Comparison of ENCODE assay signal across 13 cellular contexts in genomic region chr16:3696425-3697218, GRCh38. TPM values are rescaled to one million over a fixed set of nuclear protein-coding genes. Genes with fewer than 3 reads are reported as not detected.
DNase-seq lines count a peak whose midpoint lies in the region; ATAC-seq and TF ChIP-seq lines count a peak whose summit lies in the region.
"Had no signal": no experiment of that assay in that cellular context is flagged by ENCODE, and none has a peak within 500 bp of the region (broad histone marks: within the 10 kb centered on the region; RNA-seq: fewer than 3 reads in every experiment).

No MANE protein-coding gene starts in this region.

- intact Hi-C loops in A673 (cut with micrococcal nuclease; ENCODE audit: unreplicated experiment), result loop anchor here (10.0 kb wide), 2 partner anchors 178 to 558 kb away; no protein-coding TSS in a partner anchor

- BruUV-seq in A673 (replicated peaks; lab: Mats Ljungman, UMichigan), result no TSS peak

- DNase-seq in A673 (ENCODE audit: low spot score) (peak; percentile 54), LHCN-M2 (ENCODE audit: low read depth) (peak; percentile 61), brain microvascular endothelial cell (peak; percentile 76), left lobe of liver (ENCODE audit: low spot score) (no peak), cortex of kidney (lab: John Stamatoyannopoulos, UW) (no peak)
- DNase-seq in activated CD4-positive, alpha-beta T cell treated with anti-CD3 and anti-CD28 coated beads for 48 hours, result no peak
- DNase-seq: activated B cell treated with CpG ODN at 0.5 μM for 24 hours; activated naive CD8-positive, alpha-beta T cell treated with anti-CD3 and anti-CD28 coated beads, Interleukin-2, amount 10 ng/mL, durations not matched to agents 7 days and 5 days; heart right ventricle; ovary had no signal

- H3K27ac ChIP-seq in A673 (ENCODE audit: low read depth, low read length, poor library complexity, severe bottlenecking), result peak overlapping the region; percentile 49
- H3K27ac ChIP-seq in brain microvascular endothelial cell, result peak overlapping the region; percentile 62

- in situ Hi-C loops in brain microvascular endothelial cell (cut with HindIII; ENCODE audit: low pct_ligation_motif_present, low sequenced_read_pairs), result no loop called here

- H3K27me3 ChIP-seq in A673 (replicated peaks; ENCODE audit: insufficient read depth, low read depth, low read length, poor library complexity) (no peaks in the 10 kb centered on the region), brain microvascular endothelial cell (replicated peaks) (no peaks in the 10 kb centered on the region)
- H3K27me3 ChIP-seq: heart right ventricle, ovary had no signal

- CTCF ChIA-PET in A673 (lab: Charles Lee), result interaction anchor here (0.8 kb wide), 1 partner anchor 12 kb away, joined by 4 read pairs; no protein-coding TSS in a partner anchor

- H3K4me3 ChIP-seq in A673 (ENCODE audit: low read depth, low read length, poor library complexity, severe bottlenecking) (no peak overlapping the region), brain microvascular endothelial cell (ENCODE audit: low read depth, low read length) (no peak overlapping the region)
- H3K4me3 ChIP-seq: heart right ventricle, ovary had no signal

- peak; percentile 67 for ATAC-seq in left lobe of liver
- ATAC-seq in GM19328 (IDR thresholded peaks at IDR 0.05; ENCODE audit: unreplicated experiment), result no peak
- no peak for ATAC-seq in GM18873 (IDR thresholded peaks at IDR 0.05; ENCODE audit: low FRiP score, unreplicated experiment)
- ATAC-seq: HCT116 had no signal

- no peak for TF ChIP-seq CTCF in A673 (conservative IDR thresholded peaks at IDR 0.05; ENCODE audit: low read depth, low read length)
- TF ChIP-seq CTCF in brain microvascular endothelial cell (IDR thresholded peaks at IDR 0.05; ENCODE audit: low read depth, low read length, missing control alignments), result no peak

- peaks cover 8% of the 10 kb centered on the region for H3K36me3 ChIP-seq in A673 (ENCODE audit: insufficient read depth, low read length, poor library complexity, severe bottlenecking)
- H3K36me3 ChIP-seq in brain microvascular endothelial cell (replicated peaks), result no peaks in the 10 kb centered on the region
- H3K36me3 ChIP-seq: ovary had no signal

- no peaks in the 10 kb centered on the region for H3K4me1 ChIP-seq in A673 (ENCODE audit: insufficient read depth, low read length, poor library complexity, severe bottlenecking)

- H3K9me3 ChIP-seq in A673 (ENCODE audit: low read depth, low read length, poor library complexity, severe bottlenecking), result no peaks in the 10 kb centered on the region
- H3K9me3 ChIP-seq: heart right ventricle, ovary had no signal

- POLR2A ChIA-PET in A673 (lab: Charles Lee; ENCODE audit: low non-redundant PET), result no interaction called here

RNA-seq across cellular contexts. Expression of gene TRAP1, which starts 20.7 kb away (rescaled TPM):
- total RNA-seq in A673 (2021) (280 and 300 TPM in 2 replicates), LHCN-M2 (2014; rRNA removed) (56.0 and 63.1 TPM in 2 replicates), left lobe of liver (154 TPM)
- polyA plus RNA-seq in LHCN-M2 (2012), result 69.3 TPM

RNA-seq across cellular contexts. Expression of gene DNASE1, which starts 42.1 kb away (rescaled TPM):
- total RNA-seq in A673 (2021), result 17.9 and 19.1 TPM in 2 replicates
- total RNA-seq in LHCN-M2 (2014; rRNA removed), result 7.3 and 10.6 TPM in 2 replicates
- 7.0 TPM for polyA plus RNA-seq in LHCN-M2 (2012)
- 4.6 TPM for total RNA-seq in left lobe of liver

Comparison
In these comparisons a context has a peak if more than half of its experiments do, and no peak if none do; other contexts are left out.
1. DNase-seq: peak in A673 (single experiment), LHCN-M2 (single experiment) and brain microvascular endothelial cell (single experiment); none in left lobe of liver (single experiment), cortex of kidney (single experiment) and activated CD4-positive, alpha-beta T cell treated with anti-CD3 and anti-CD28 coated beads for 48 hours (single experiment).